ENCODE assay signal across 7 cellular contexts in genomic region chr6:145633981-145634627, GRCh38.
A peak's percentile ranks its signal among the peaks of the same experiment; 100 is the strongest.
DNase-seq lines count a peak whose midpoint lies in the region; ATAC-seq, FAIRE-seq and TF ChIP-seq lines count a peak whose summit lies in the region.

No MANE protein-coding gene starts in this region.

- no peak overlapping the region for H3K27ac ChIP-seq in heart right ventricle

- H3K4me1 ChIP-seq in heart right ventricle, result peaks cover 0 to 20% (median 7%) of the 10 kb centered on the region in 9 donors

- POLR2A ChIA-PET in activated naive CD8-positive, alpha-beta T cell treated with anti-CD3 and anti-CD28 coated beads, Interleukin-2, amount 10 ng/mL, durations not matched to agents 7 days and 5 days (lab: Charles Lee), result no interaction called here

- ATAC-seq in HG02610 (IDR thresholded peaks at IDR 0.05; ENCODE audit: unreplicated experiment) (peak; percentile 91), heart right ventricle (peak; percentile 73 to 93 (median 91))
- peak; percentile 74 for ATAC-seq in activated naive CD8-positive, alpha-beta T cell treated with anti-CD3 and anti-CD28 coated beads, Interleukin-2, amount 10 ng/mL, durations not matched to agents 7 days and 5 days (ENCODE audit: low read depth)

- no peak overlapping the region for H3K4me3 Mint-ChIP-seq in activated naive CD8-positive, alpha-beta T cell treated with anti-CD3 and anti-CD28 coated beads, Interleukin-2, amount 10 ng/mL, durations not matched to agents 7 days and 5 days

- no peak overlapping the region for H3K4me3 ChIP-seq in heart right ventricle

- no peaks in the 10 kb centered on the region for H3K27me3 Mint-ChIP-seq in activated naive CD8-positive, alpha-beta T cell treated with anti-CD3 and anti-CD28 coated beads, Interleukin-2, amount 10 ng/mL, durations not matched to agents 7 days and 5 days

- intact Hi-C loops in heart right ventricle (cut with DNase I), result loop anchor here in 7 of 10 donors (5.0 to 10.0 kb wide), 4 partner anchors 419 to 1049 kb away; no protein-coding TSS in a partner anchor

- no peak overlapping the region for H3K27ac Mint-ChIP-seq in activated naive CD8-positive, alpha-beta T cell treated with anti-CD3 and anti-CD28 coated beads, Interleukin-2, amount 10 ng/mL, durations not matched to agents 7 days and 5 days

- 43 to 48% methylated on average over 11 of the region's 11 CpGs for WGBS in heart right ventricle, 2 donors

- H3K36me3 Mint-ChIP-seq in activated naive CD8-positive, alpha-beta T cell treated with anti-CD3 and anti-CD28 coated beads, Interleukin-2, amount 10 ng/mL, durations not matched to agents 7 days and 5 days, result no peaks in the 10 kb centered on the region

- H3K27me3 ChIP-seq in heart right ventricle, result no peaks in the 10 kb centered on the region

- peak; percentile 86 for FAIRE-seq in GM12892 (lab: Jason Lieb, UNC)

- H3K4me1 Mint-ChIP-seq in activated naive CD8-positive, alpha-beta T cell treated with anti-CD3 and anti-CD28 coated beads, Interleukin-2, amount 10 ng/mL, durations not matched to agents 7 days and 5 days, result peaks cover 2% of the 10 kb centered on the region

- TF ChIP-seq CTCF in heart right ventricle (IDR thresholded peaks at IDR 0.05), result peak; percentile 75 to 93 (median 88)

- H3K36me3 ChIP-seq in heart right ventricle, result no peaks in the 10 kb centered on the region

- DNase-seq in GM12892 (ENCODE audit: insufficient read length), result peak; percentile 28
- DNase-seq in MV-4-11 (lab: John Stamatoyannopoulos, UW), result peak; percentile 50
- DNase-seq in SKM-1 treated with dmso at 0.1 percent for 144 hours (lab: John Stamatoyannopoulos, UW; ENCODE audit: unreplicated experiment), result peak; percentile 66
- peak; percentile 76 for DNase-seq in activated naive CD8-positive, alpha-beta T cell treated with anti-CD3 and anti-CD28 coated beads, Interleukin-2, amount 10 ng/mL, durations not matched to agents 7 days and 5 days
- DNase-seq in heart right ventricle, result peak; percentile 83 to 85
- DNase-seq in renal cortical epithelial cell (ENCODE audit: low read depth), result peak; percentile 69

- H3K9me3 ChIP-seq in heart right ventricle, result no peaks in the 10 kb centered on the region

- no peaks in the 10 kb centered on the region for H3K9me3 Mint-ChIP-seq in activated naive CD8-positive, alpha-beta T cell treated with anti-CD3 and anti-CD28 coated beads, Interleukin-2, amount 10 ng/mL, durations not matched to agents 7 days and 5 days

- TF ChIP-seq POLR2A in GM12892 (IDR thresholded peaks at IDR 0.05; ENCODE audit: low read depth, low read length), result no peak

Comparison
In these comparisons a context has a peak if more than half of its experiments do, and no peak if none do; other contexts are left out.
1. DNase-seq: peak in every context shown above with its lines; median percentile 84 in heart right ventricle; 76 in activated naive CD8-positive, alpha-beta T cell treated with anti-CD3 and anti-CD28 coated beads, Interleukin-2, amount 10 ng/mL, durations not matched to agents 7 days and 5 days; 69 in renal cortical epithelial cell; 66 in SKM-1 treated with dmso at 0.1 percent for 144 hours; 50 in MV-4-11; 28 in GM12892.